In genomic region chr3:125142418-125142778, GRCh38 we compare ENCODE assay signal across 9 cellular contexts.
DNase-seq lines count a peak whose midpoint lies in the region; ATAC-seq, FAIRE-seq and TF ChIP-seq lines count a peak whose summit lies in the region.
"Had no signal": no experiment of that assay in that cellular context is flagged by ENCODE, and none has a peak within 500 bp of the region (broad histone marks: within the 10 kb centered on the region; RNA-seq: fewer than 3 reads in every experiment).

No MANE protein-coding gene starts in this region.

- TF ChIP-seq EP300 in stomach (IDR thresholded peaks at IDR 0.05) (no peak), SK-N-SH (IDR thresholded peaks at IDR 0.05; ENCODE audit: borderline replicate concordance in 1 of 2, low read depth in 1 of 2, low read length in 1 of 2) (no peak)

- CTCF ChIA-PET in activated CD8-positive, alpha-beta T cell treated with anti-CD3 and anti-CD28 coated beads for 36 hours (lab: Charles Lee) = interaction anchor here (1.0 to 1.7 kb wide), 3 partner anchors 22 to 85 kb away, joined by 3 to 4 read pairs (median 3); no protein-coding TSS in a partner anchor
- CTCF ChIA-PET in SK-N-SH (lab: Yijun Ruan, JAX) = interaction anchor here (1.1 kb wide), 1 partner anchor 16 kb away, joined by 3 read pairs; no protein-coding TSS in a partner anchor

- no peak for TF ChIP-seq CTCF in HL-60 (IDR thresholded peaks at IDR 0.05; ENCODE audit: insufficient read depth, low read length)
- no peak for TF ChIP-seq CTCF in activated CD8-positive, alpha-beta T cell treated with anti-CD3 and anti-CD28 coated beads for 36 hours (IDR thresholded peaks at IDR 0.05)
- TF ChIP-seq CTCF in kidney (IDR thresholded peaks at IDR 0.05; ENCODE audit: borderline replicate concordance, extremely low read depth, insufficient read depth) = no peak
- TF ChIP-seq CTCF in stomach (IDR thresholded peaks at IDR 0.05) = no peak
- TF ChIP-seq CTCF in SK-N-SH (IDR thresholded peaks at IDR 0.05) = no peak
- TF ChIP-seq CTCF in GM20000 (IDR thresholded peaks at IDR 0.05; ENCODE audit: extremely low read depth, missing control alignments) = no peak

- no peak overlapping the region for H3K27ac ChIP-seq in HL-60 (replicated peaks)
- peak overlapping the region; percentile 5 to 51 for H3K27ac ChIP-seq in kidney (ENCODE audit: low read depth in 2 of 2, low read length in 2 of 2)
- H3K27ac ChIP-seq in stomach = peak overlapping the region in 4 of 5 donors; percentile 15 to 74 (median 72)
- no peak overlapping the region for H3K27ac ChIP-seq in small intestine (ENCODE audit: low read depth in 1 of 2, low read length in 1 of 2)
- no peak overlapping the region for H3K27ac ChIP-seq in SK-N-SH (ENCODE audit: low read depth in 2 of 2, low read length in 1 of 2)
- H3K27ac ChIP-seq: epithelial cell of prostate had no signal

- H3K9me3 ChIP-seq in kidney (ENCODE audit: control insufficient read depth in 1 of 2, low read length in 2 of 2) (no peaks in the 10 kb centered on the region), stomach (no peaks in the 10 kb centered on the region), small intestine (ENCODE audit: control insufficient read depth, low read depth) (no peaks in the 10 kb centered on the region), SK-N-SH (no peaks in the 10 kb centered on the region)

- no peak overlapping the region for H3K4me3 Mint-ChIP-seq in activated CD8-positive, alpha-beta T cell treated with anti-CD3 and anti-CD28 coated beads for 36 hours

- H4K20me1 ChIP-seq in SK-N-SH (ENCODE audit: insufficient read depth) = no peaks in the 10 kb centered on the region

- H3K4me3 ChIP-seq in HL-60 (replicated peaks; ENCODE audit: insufficient read depth, low read length) = peak overlapping the region; percentile 22; the same call in 1 of the 2 replicates
- peak overlapping the region in 1 of 2 donors; percentile 37 for H3K4me3 ChIP-seq in kidney (ENCODE audit: low read length in 2 of 2)
- peak overlapping the region in 1 of 4 donors; percentile 38 for H3K4me3 ChIP-seq in stomach
- H3K4me3 ChIP-seq in small intestine (ENCODE audit: low read depth in 1 of 2, low read length in 2 of 2) = no peak overlapping the region
- no peak overlapping the region for H3K4me3 ChIP-seq in SK-N-SH (ENCODE audit: low read depth in 2 of 2, low read length in 1 of 2)

- no peak for ATAC-seq in activated CD8-positive, alpha-beta T cell treated with anti-CD3 and anti-CD28 coated beads for 36 hours

- H3K4me1 Mint-ChIP-seq in activated CD8-positive, alpha-beta T cell treated with anti-CD3 and anti-CD28 coated beads for 36 hours (ENCODE audit: low read depth) = peaks cover 39% of the 10 kb centered on the region

- H3K27me3 Mint-ChIP-seq in activated CD8-positive, alpha-beta T cell treated with anti-CD3 and anti-CD28 coated beads for 36 hours = peaks cover 16% of the 10 kb centered on the region

- 84 to 97% (median 91%) methylated on average over 10 to 12 of the region's 12 CpGs for WGBS in stomach, 5 donors
- 85 to 97% (median 86%) methylated on average over 12 of the region's 12 CpGs for WGBS in small intestine, 3 donors
- WGBS in SK-N-SH (ENCODE audit: low lambda C conversion rate) = 95% methylated on average over 12 of the region's 12 CpGs

- no peak overlapping the region for H3K9ac ChIP-seq in kidney (ENCODE audit: low read length in 2 of 2)
- no peak overlapping the region for H3K9ac ChIP-seq in SK-N-SH

- H3K9me2 ChIP-seq in SK-N-SH = no peaks in the 10 kb centered on the region

- peaks cover 4% of the 10 kb centered on the region for H3K9me3 Mint-ChIP-seq in activated CD8-positive, alpha-beta T cell treated with anti-CD3 and anti-CD28 coated beads for 36 hours

- POLR2A ChIA-PET in activated CD8-positive, alpha-beta T cell treated with anti-CD3 and anti-CD28 coated beads for 36 hours (lab: Charles Lee) = interaction anchor here (0.9 to 2.5 kb wide), 5 partner anchors 9 to 193 kb away, joined by 3 to 7 read pairs (median 3); no protein-coding TSS in a partner anchor
- POLR2A ChIA-PET in SK-N-SH (lab: Yijun Ruan, JAX) = no interaction called here

- H3K4me2 ChIP-seq in SK-N-SH = no peak overlapping the region

- peaks cover 3% of the 10 kb centered on the region for H3K27me3 ChIP-seq in HL-60 (ENCODE audit: insufficient read depth, poor library complexity, severe bottlenecking)
- H3K27me3 ChIP-seq in stomach = no peaks in the 10 kb centered on the region
- no peaks in the 10 kb centered on the region for H3K27me3 ChIP-seq in small intestine (ENCODE audit: control insufficient read depth in 2 of 2, insufficient read depth in 2 of 2, low read length in 2 of 2)
- H3K27me3 ChIP-seq in SK-N-SH (ENCODE audit: insufficient read depth) = no peaks in the 10 kb centered on the region

- no peaks in the 10 kb centered on the region for H3F3A ChIP-seq in SK-N-SH (replicated peaks; ENCODE audit: insufficient read depth)

- peaks cover 3% of the 10 kb centered on the region for H3K36me3 Mint-ChIP-seq in activated CD8-positive, alpha-beta T cell treated with anti-CD3 and anti-CD28 coated beads for 36 hours (ENCODE audit: low read depth)

- H3K4me1 ChIP-seq in kidney (ENCODE audit: control insufficient read depth in 1 of 2, insufficient read depth in 1 of 2, low read depth in 1 of 2, low read length in 2 of 2) (peaks cover 4 to 13% of the 10 kb centered on the region in 2 donors), stomach (peaks cover 13 to 55% (median 29%) of the 10 kb centered on the region in 4 donors), small intestine (ENCODE audit: control insufficient read depth in 2 of 2, insufficient read depth in 1 of 2, low read depth in 1 of 2, low read length in 1 of 2) (peaks cover 0 to 5% of the 10 kb centered on the region in 2 donors), SK-N-SH (ENCODE audit: control insufficient read depth in 1 of 2, insufficient read depth in 2 of 2, low read depth in 1 of 2, low read length in 1 of 2) (peaks cover 14 to 24% of the 10 kb centered on the region in 2 experiments; a peak in 3 of 4 replicates)

- intact Hi-C loops in activated CD8-positive, alpha-beta T cell treated with anti-CD3 and anti-CD28 coated beads for 36 hours (cut with micrococcal nuclease) = loop anchor here (5.0 kb wide), 1 partner anchor 90 kb away; no protein-coding TSS in a partner anchor
- intact Hi-C loops in kidney (cut with DNase I) (no loop called here), stomach (cut with DNase I; ENCODE audit: low total_unique reads) (no loop called here)

- no peaks in the 10 kb centered on the region for H3K36me3 ChIP-seq in kidney (ENCODE audit: control insufficient read depth in 1 of 2, insufficient read depth in 2 of 2, low read length in 2 of 2)
- H3K36me3 ChIP-seq in stomach = no peaks in the 10 kb centered on the region
- H3K36me3 ChIP-seq in small intestine (ENCODE audit: control insufficient read depth in 2 of 2, insufficient read depth in 2 of 2, low read length in 2 of 2) = no peaks in the 10 kb centered on the region
- H3K36me3 ChIP-seq in SK-N-SH (replicated peaks in 1 of 2; ENCODE audit: control insufficient read depth in 1 of 2, insufficient read depth in 2 of 2, low read length in 1 of 2) = no peaks in the 10 kb centered on the region

- FAIRE-seq in kidney (lab: Jason Lieb, UNC) (no peak), small intestine (lab: Jason Lieb, UNC) (no peak)

- H2AFZ ChIP-seq in SK-N-SH (ENCODE audit: low read depth) = no peak overlapping the region

- no peak for TF ChIP-seq POLR2A in stomach (IDR thresholded peaks at IDR 0.05)

- DNase-seq in HL-60 (ENCODE audit: low read depth in 1 of 2, low spot score in 1 of 2) (no peak), kidney (no peak), stomach (no peak), small intestine (no peak), SK-N-SH (no peak), GM20000 (ENCODE audit: low spot score) (no peak)
- no peak for DNase-seq in activated CD8-positive, alpha-beta T cell treated with anti-CD3 and anti-CD28 coated beads for 36 hours
- DNase-seq: NCI-H510A treated with DMSO at 0.1 percent for 48 hours had no signal

- H3K27ac Mint-ChIP-seq in activated CD8-positive, alpha-beta T cell treated with anti-CD3 and anti-CD28 coated beads for 36 hours = peak overlapping the region; percentile 90

- TF ChIP-seq RAD21 in SK-N-SH (IDR thresholded peaks at IDR 0.05; ENCODE audit: low read length) = no peak

- no peaks in the 10 kb centered on the region for H3K79me2 ChIP-seq in SK-N-SH (ENCODE audit: insufficient read depth)

TF ChIP-seq in SK-N-SH, 30 proteins besides CTCF, POLR2A, EP300 and RAD21:
- TF ChIP-seq RXRA (IDR thresholded peaks at IDR 0.05; ENCODE audit: borderline replicate concordance, low read depth) (no peak), TEAD4 (IDR thresholded peaks at IDR 0.05; ENCODE audit: borderline replicate concordance, insufficient read depth) (no peak), ZBTB33 (IDR thresholded peaks at IDR 0.05; ENCODE audit: borderline replicate concordance, low read depth) (no peak), ELF1 (IDR thresholded peaks at IDR 0.05) (no peak), RCOR1 (IDR thresholded peaks at IDR 0.05; ENCODE audit: low read length) (no peak), NRF1 (IDR thresholded peaks at IDR 0.05; ENCODE audit: low read depth, low read length) (no peak), FOSL2 (IDR thresholded peaks at IDR 0.05; ENCODE audit: borderline replicate concordance, low read depth) (no peak)

Comparison
In these comparisons a context has a peak if more than half of its experiments do, and no peak if none do; other contexts are left out.
1. H3K27ac ChIP-seq: peak in kidney (2 of 2) and stomach (4 of 5); none in HL-60 (single experiment), small intestine (0 of 2) and SK-N-SH (0 of 2).